Comparison of ENCODE assay signal across 8 cellular contexts in the genomic region with DNA sequence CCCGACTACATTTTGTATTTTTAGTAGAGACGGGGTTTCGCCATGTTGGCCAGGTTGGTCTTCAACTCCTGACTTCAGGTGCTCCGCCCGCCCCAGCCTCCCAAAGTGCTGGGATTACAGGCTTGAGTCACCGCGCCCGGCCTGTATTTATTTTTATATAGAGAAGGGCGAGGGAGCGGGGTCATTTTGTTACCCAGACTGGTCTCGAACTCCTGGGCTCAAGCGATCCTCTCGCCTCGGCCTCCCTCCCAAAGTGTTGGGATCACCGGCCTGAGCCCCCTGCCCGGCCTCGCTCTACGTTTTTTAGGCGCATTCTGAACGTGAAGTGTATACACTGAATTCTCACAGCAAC. TPM values are rescaled to one million over a fixed set of nuclear protein-coding genes. Genes with fewer than 3 reads are reported as not detected.
DNase-seq lines count a peak whose midpoint lies in the region; ATAC-seq and TF ChIP-seq lines count a peak whose summit lies in the region.

No MANE protein-coding gene starts in this region.

- TF ChIP-seq EP300 in neural cell (conservative IDR thresholded peaks at IDR 0.05; ENCODE audit: poor library complexity, severe bottlenecking): no peak

- peak overlapping the region; percentile 83 for H3K9ac ChIP-seq in endocrine pancreas (ENCODE audit: control insufficient read depth, insufficient read depth, low read length)
- H3K9ac ChIP-seq in neural cell (ENCODE audit: low read length): peak overlapping the region; percentile 87

- POLR2A ChIA-PET in BJ (lab: Charles Lee) (no interaction called here), OCI-LY7 (lab: Charles Lee) (interaction anchor here (0.7 to 2.1 kb wide), 6 partner anchors 11 to 35 kb away, joined by 5 to 8 read pairs (median 6); no protein-coding TSS in a partner anchor)

- H3K9me2 ChIP-seq in OCI-LY7 (ENCODE audit: insufficient read depth, low read length) (no peaks in the 10 kb centered on the region), neural cell (ENCODE audit: insufficient read depth, low read length) (no peaks in the 10 kb centered on the region)

- no TSS peak for BruUV-seq in OCI-LY7 (replicated peaks; lab: Mats Ljungman, UMichigan)

- H4K20me1 ChIP-seq in OCI-LY7 (ENCODE audit: insufficient read depth, low read length) (peaks cover 27% of the 10 kb centered on the region), neural cell (ENCODE audit: insufficient read depth) (peaks cover 10% of the 10 kb centered on the region)

- no peak for TF ChIP-seq CTCF in BJ (IDR thresholded peaks at IDR 0.05; ENCODE audit: insufficient read depth, low read depth, low read length)
- TF ChIP-seq CTCF in OCI-LY7 (conservative IDR thresholded peaks at IDR 0.05; ENCODE audit: low read length): no peak
- TF ChIP-seq CTCF in neural cell (IDR thresholded peaks at IDR 0.05; ENCODE audit: poor library complexity, severe bottlenecking): no peak

- H3K4me3 ChIP-seq in BJ (ENCODE audit: low read depth, low read length) (peak overlapping the region; percentile 95), OCI-LY7 (ENCODE audit: low read depth, low read length, poor library complexity, severe bottlenecking) (peak overlapping the region; percentile 93), endocrine pancreas (ENCODE audit: control insufficient read depth, insufficient read depth, low read length) (no peak overlapping the region), neural cell (ENCODE audit: low read length) (peak overlapping the region; percentile 88)

- CTCF ChIA-PET in BJ (lab: Yijun Ruan, JAX) (interaction anchor here (0.6 kb wide), 1 partner anchor 145 kb away, joined by 4 read pairs; no protein-coding TSS in a partner anchor), OCI-LY7 (lab: Charles Lee; ENCODE audit: unreplicated experiment) (no interaction called here)

- H3K27me3 ChIP-seq in BJ (ENCODE audit: control insufficient read depth, insufficient read depth, low read length): no peaks in the 10 kb centered on the region
- H3K27me3 ChIP-seq in endocrine pancreas (ENCODE audit: control insufficient read depth, insufficient read depth, low read length): no peaks in the 10 kb centered on the region
- no peaks in the 10 kb centered on the region for H3K27me3 ChIP-seq in neural cell (ENCODE audit: insufficient read depth, low read depth, low read length)

- H2AFZ ChIP-seq in OCI-LY7 (ENCODE audit: low read length): peak overlapping the region; percentile 100
- H2AFZ ChIP-seq in neural cell (ENCODE audit: low read depth, low read length): peak overlapping the region; percentile 95

- intact Hi-C loops in OCI-LY7 (cut with micrococcal nuclease; ENCODE audit: unreplicated experiment): loop anchor here (2.0 to 10.0 kb wide), 4 partner anchors 61 to 1334 kb away; a partner anchor contains a TSS

- H3K4me1 ChIP-seq in OCI-LY7 (ENCODE audit: insufficient read depth, low read length, poor library complexity, severe bottlenecking) (peaks cover 36% of the 10 kb centered on the region), endocrine pancreas (ENCODE audit: control insufficient read depth, insufficient read depth, low read length) (peaks cover 22% of the 10 kb centered on the region)

- no peak for ATAC-seq in GM19351 (IDR thresholded peaks at IDR 0.05; ENCODE audit: unreplicated experiment)

- no peak for TF ChIP-seq RAD21 in neural cell (conservative IDR thresholded peaks at IDR 0.05)

- H3K4me2 ChIP-seq in OCI-LY7 (ENCODE audit: low read length) (peak overlapping the region; percentile 82), neural cell (ENCODE audit: low read length) (peak overlapping the region; percentile 44)

- H3K79me2 ChIP-seq in OCI-LY7 (ENCODE audit: insufficient read depth, low read depth, low read length) (peaks cover 42% of the 10 kb centered on the region), neural cell (replicated peaks; ENCODE audit: insufficient read depth, low read length) (peaks cover 42% of the 10 kb centered on the region)

- H3K36me3 ChIP-seq in BJ (ENCODE audit: control insufficient read depth, insufficient read depth, low read length): no peaks in the 10 kb centered on the region
- H3K36me3 ChIP-seq in OCI-LY7 (ENCODE audit: insufficient read depth, low read length): peaks cover 33% of the 10 kb centered on the region
- no peaks in the 10 kb centered on the region for H3K36me3 ChIP-seq in endocrine pancreas (ENCODE audit: control insufficient read depth, insufficient read depth, low read length)
- peaks cover 4% of the 10 kb centered on the region for H3K36me3 ChIP-seq in neural cell (ENCODE audit: insufficient read depth, low read length)

- DNase-seq in BJ (ENCODE audit: low read depth): no peak
- no peak for DNase-seq in OCI-LY7 (ENCODE audit: low spot score)
- no peak for DNase-seq in NCI-H2029 (lab: John Stamatoyannopoulos, UW)
- DNase-seq in NOMO-1 treated with dmso at 0.1 percent for 144 hours (lab: John Stamatoyannopoulos, UW; ENCODE audit: unreplicated experiment): no peak
- DNase-seq in NCI-H146 treated with DMSO at 0.1 percent for 48 hours (lab: John Stamatoyannopoulos, UW; ENCODE audit: unreplicated experiment): no peak

- H3F3A ChIP-seq in neural cell (ENCODE audit: insufficient read depth, low read length, poor library complexity, severe bottlenecking): no peaks in the 10 kb centered on the region

- H3K9me3 ChIP-seq in OCI-LY7 (ENCODE audit: low read length): no peaks in the 10 kb centered on the region
- H3K9me3 ChIP-seq in endocrine pancreas (ENCODE audit: control insufficient read depth, low read length): no peaks in the 10 kb centered on the region
- no peaks in the 10 kb centered on the region for H3K9me3 ChIP-seq in neural cell (ENCODE audit: low read length)

- H3K27ac ChIP-seq in OCI-LY7 (ENCODE audit: low read depth, low read length, poor library complexity, severe bottlenecking) (peak overlapping the region; percentile 74), neural cell (ENCODE audit: low read length) (peak overlapping the region; percentile 77)

TF ChIP-seq in neural cell, 6 proteins besides CTCF, POLR2A, EP300 and RAD21:
- TF ChIP-seq MXI1 (conservative IDR thresholded peaks at IDR 0.05; ENCODE audit: poor library complexity, severe bottlenecking) (no peak), SMC3 (conservative IDR thresholded peaks at IDR 0.05; ENCODE audit: poor library complexity) (no peak), POLR2AphosphoS5 (IDR thresholded peaks at IDR 0.05) (no peak), EZH2 (IDR thresholded peaks at IDR 0.05; ENCODE audit: borderline replicate concordance, insufficient read depth, low read length, poor library complexity, severe bottlenecking) (no peak), TAF1 (IDR thresholded peaks at IDR 0.05; ENCODE audit: low read depth) (no peak)
- TF ChIP-seq, protein P1, sequence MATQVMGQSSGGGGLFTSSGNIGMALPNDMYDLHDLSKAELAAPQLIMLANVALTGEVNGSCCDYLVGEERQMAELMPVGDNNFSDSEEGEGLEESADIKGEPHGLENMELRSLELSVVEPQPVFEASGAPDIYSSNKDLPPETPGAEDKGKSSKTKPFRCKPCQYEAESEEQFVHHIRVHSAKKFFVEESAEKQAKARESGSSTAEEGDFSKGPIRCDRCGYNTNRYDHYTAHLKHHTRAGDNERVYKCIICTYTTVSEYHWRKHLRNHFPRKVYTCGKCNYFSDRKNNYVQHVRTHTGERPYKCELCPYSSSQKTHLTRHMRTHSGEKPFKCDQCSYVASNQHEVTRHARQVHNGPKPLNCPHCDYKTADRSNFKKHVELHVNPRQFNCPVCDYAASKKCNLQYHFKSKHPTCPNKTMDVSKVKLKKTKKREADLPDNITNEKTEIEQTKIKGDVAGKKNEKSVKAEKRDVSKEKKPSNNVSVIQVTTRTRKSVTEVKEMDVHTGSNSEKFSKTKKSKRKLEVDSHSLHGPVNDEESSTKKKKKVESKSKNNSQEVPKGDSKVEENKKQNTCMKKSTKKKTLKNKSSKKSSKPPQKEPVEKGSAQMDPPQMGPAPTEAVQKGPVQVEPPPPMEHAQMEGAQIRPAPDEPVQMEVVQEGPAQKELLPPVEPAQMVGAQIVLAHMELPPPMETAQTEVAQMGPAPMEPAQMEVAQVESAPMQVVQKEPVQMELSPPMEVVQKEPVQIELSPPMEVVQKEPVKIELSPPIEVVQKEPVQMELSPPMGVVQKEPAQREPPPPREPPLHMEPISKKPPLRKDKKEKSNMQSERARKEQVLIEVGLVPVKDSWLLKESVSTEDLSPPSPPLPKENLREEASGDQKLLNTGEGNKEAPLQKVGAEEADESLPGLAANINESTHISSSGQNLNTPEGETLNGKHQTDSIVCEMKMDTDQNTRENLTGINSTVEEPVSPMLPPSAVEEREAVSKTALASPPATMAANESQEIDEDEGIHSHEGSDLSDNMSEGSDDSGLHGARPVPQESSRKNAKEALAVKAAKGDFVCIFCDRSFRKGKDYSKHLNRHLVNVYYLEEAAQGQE (IDR thresholded peaks at IDR 0.05; ENCODE audit: borderline replicate concordance): no peak

RNA-seq across cellular contexts. Expression of a gene that starts 0.5 kb away (rescaled TPM):
- 9.8 and 30.2 TPM in 2 replicates for polyA plus RNA-seq in BJ (2011; rRNA removed)
- 4.4 and 8.5 TPM in 2 replicates for polyA minus RNA-seq in BJ (2011; rRNA and poly(A)+ RNA removed)
- 52.0 and 63.5 TPM in 2 replicates for total RNA-seq in OCI-LY7 (2014; rRNA removed; shearing (Covaris generic))
- total RNA-seq in OCI-LY7 (2022): 86.5 and 99.5 TPM in 2 replicates
- polyA plus RNA-seq in neural cell: 53.0 and 65.5 TPM in 2 replicates
- 131 and 136 TPM in 2 replicates for polyA minus RNA-seq in neural cell
